ENCODE assay signal across 12 cellular contexts in the genomic region with DNA sequence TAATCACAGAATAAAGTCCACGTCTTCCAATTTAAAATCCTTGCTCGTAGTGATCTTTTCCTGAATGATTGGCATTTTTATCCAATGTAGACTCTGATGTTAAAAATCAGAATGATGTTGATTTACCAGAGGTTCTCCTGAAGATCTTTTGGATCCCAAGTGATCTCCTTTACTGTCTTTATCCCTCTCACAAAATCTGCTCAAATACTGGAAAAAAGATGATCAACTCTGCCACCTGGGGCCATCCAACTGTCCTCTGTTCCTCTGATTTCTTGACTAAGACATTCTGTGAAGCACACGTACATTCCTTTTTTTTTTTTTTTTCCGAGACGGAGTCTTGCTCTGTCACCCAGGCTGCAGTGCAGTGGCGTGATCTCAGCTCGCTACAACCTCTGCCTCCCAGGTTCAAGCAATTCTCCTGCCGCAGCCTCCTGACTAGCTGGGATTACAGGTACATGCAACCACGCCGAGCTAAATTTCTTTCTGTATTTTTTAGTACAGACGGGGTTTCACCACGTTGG. TPM values are rescaled to one million over a fixed set of nuclear protein-coding genes. Genes with fewer than 3 reads are reported as not detected.
DNase-seq lines count a peak whose midpoint lies in the region; ATAC-seq, FAIRE-seq and TF ChIP-seq lines count a peak whose summit lies in the region.
"Had no signal": no experiment of that assay in that cellular context is flagged by ENCODE, and none has a peak within 500 bp of the region (broad histone marks: within the 10 kb centered on the region; RNA-seq: fewer than 3 reads in every experiment).

No MANE protein-coding gene starts in this region.

- no peaks in the 10 kb centered on the region for H3K9me1 ChIP-seq in endothelial cell of umbilical vein (replicated peaks; ENCODE audit: control insufficient read depth, extremely low read depth, insufficient read depth, low read length)

- H3K4me3 Mint-ChIP-seq in MCF 10A (ENCODE audit: unreplicated experiment) (no peak overlapping the region), type B pancreatic cell (no peak overlapping the region)

- H3K36me3 Mint-ChIP-seq in MCF 10A (ENCODE audit: insufficient read depth, unreplicated experiment) (no peaks in the 10 kb centered on the region), type B pancreatic cell (no peaks in the 10 kb centered on the region)

- H3K4me3 ChIP-seq in breast epithelium (no peak overlapping the region), RWPE2 (ENCODE audit: severe bottlenecking) (no peak overlapping the region), endothelial cell of umbilical vein (replicated peaks in 1 of 3; ENCODE audit: insufficient read depth in 1 of 3, low read depth in 1 of 3, low read length in 3 of 3) (no peak overlapping the region), tibial nerve (no peak overlapping the region)

- TF ChIP-seq POLR2A in breast epithelium (IDR thresholded peaks at IDR 0.05) (no peak), endothelial cell of umbilical vein (IDR thresholded peaks at IDR 0.05; ENCODE audit: low read depth, low read length) (no peak), tibial nerve (IDR thresholded peaks at IDR 0.05) (no peak)

- dilution Hi-C loops in endothelial cell of umbilical vein (cut with MboI; ENCODE audit: extremely low pct_ligation_motif_present, low sequenced_read_pairs), result no loop called here

- H3K36me3 ChIP-seq in breast epithelium (no peaks in the 10 kb centered on the region), RWPE2 (ENCODE audit: low read depth) (no peaks in the 10 kb centered on the region), endothelial cell of umbilical vein (ENCODE audit: control insufficient read depth in 2 of 2, extremely low read depth in 1 of 2, insufficient read depth in 2 of 2, low read length in 2 of 2) (no peaks in the 10 kb centered on the region), tibial nerve (no peaks in the 10 kb centered on the region)

- H3K9me3 ChIP-seq in breast epithelium (no peaks in the 10 kb centered on the region), RWPE2 (ENCODE audit: severe bottlenecking) (no peaks in the 10 kb centered on the region), endothelial cell of umbilical vein (replicated peaks; ENCODE audit: control insufficient read depth, insufficient read depth, low read length) (no peaks in the 10 kb centered on the region), tibial nerve (no peaks in the 10 kb centered on the region)

- 87 to 92% methylated on average over 12 of the region's 12 CpGs for WGBS in tibial nerve, 2 donors

- POLR2A ChIA-PET in MCF 10A (lab: Yijun Ruan, JAX) (interaction anchor here (1.0 to 1.6 kb wide), 5 partner anchors 33 to 105 kb away, joined by 3 to 6 read pairs (median 5); no protein-coding TSS in a partner anchor), endothelial cell of umbilical vein (lab: Charles Lee) (no interaction called here)

- no peaks in the 10 kb centered on the region for H4K20me1 ChIP-seq in endothelial cell of umbilical vein (replicated peaks; ENCODE audit: control insufficient read depth, extremely low read depth, insufficient read depth, low read length)

- peaks cover 7% of the 10 kb centered on the region for H3K9me3 Mint-ChIP-seq in MCF 10A (ENCODE audit: unreplicated experiment)
- H3K9me3 Mint-ChIP-seq in type B pancreatic cell, result peaks cover 5% of the 10 kb centered on the region

- H3K79me2 ChIP-seq in endothelial cell of umbilical vein (ENCODE audit: control insufficient read depth, insufficient read depth, low read length), result no peaks in the 10 kb centered on the region

- intact Hi-C loops in MCF 10A (cut with micrococcal nuclease), result loop anchor here (10.0 kb wide), 1 partner anchor 71 kb away; no protein-coding TSS in a partner anchor
- intact Hi-C loops in breast epithelium (cut with DNase I; ENCODE audit: low total_unique reads), result no loop called here
- intact Hi-C loops in endothelial cell of umbilical vein (cut with micrococcal nuclease), result loop anchor here (1.0 to 5.0 kb wide), 5 partner anchors 77 to 343 kb away; no protein-coding TSS in a partner anchor

- H3K4me2 ChIP-seq in endothelial cell of umbilical vein (ENCODE audit: insufficient read depth, low read length), result peak overlapping the region; percentile 21

- TF ChIP-seq CTCF in MCF 10A (IDR thresholded peaks at IDR 0.05; ENCODE audit: unreplicated experiment) (no peak), breast epithelium (IDR thresholded peaks at IDR 0.05) (no peak), RWPE2 (IDR thresholded peaks at IDR 0.05; ENCODE audit: poor library complexity, severe bottlenecking) (no peak), endothelial cell of umbilical vein (IDR thresholded peaks at IDR 0.05; ENCODE audit: extremely low read depth in 1 of 2, insufficient read depth in 1 of 2, low read depth in 1 of 2, low read length in 2 of 2) (no peak), type B pancreatic cell (conservative IDR thresholded peaks at IDR 0.05) (no peak), tibial nerve (IDR thresholded peaks at IDR 0.05) (no peak)

- H3K4me1 ChIP-seq in breast epithelium, result no peaks in the 10 kb centered on the region
- H3K4me1 ChIP-seq in RWPE2 (ENCODE audit: insufficient read depth, poor library complexity, severe bottlenecking), result peaks cover 41% of the 10 kb centered on the region
- peaks cover 34% of the 10 kb centered on the region for H3K4me1 ChIP-seq in endothelial cell of umbilical vein (ENCODE audit: control insufficient read depth, extremely low read depth, insufficient read depth, low read length)
- peaks cover 0 to 34% (median 0%) of the 10 kb centered on the region in 4 donors for H3K4me1 ChIP-seq in tibial nerve

- no peaks in the 10 kb centered on the region for H3K27me3 ChIP-seq in breast epithelium
- no peaks in the 10 kb centered on the region for H3K27me3 ChIP-seq in RWPE2 (ENCODE audit: insufficient read depth, poor library complexity, severe bottlenecking)
- no peaks in the 10 kb centered on the region for H3K27me3 ChIP-seq in endothelial cell of umbilical vein (ENCODE audit: control insufficient read depth in 2 of 2, insufficient read depth in 2 of 2, low read length in 2 of 2)
- no peaks in the 10 kb centered on the region for H3K27me3 ChIP-seq in tibial nerve

- H3K27ac ChIP-seq in breast epithelium (no peak overlapping the region), RWPE2 (ENCODE audit: poor library complexity, severe bottlenecking) (peak overlapping the region; percentile 93), endothelial cell of umbilical vein (ENCODE audit: insufficient read depth, low read depth, low read length) (peak overlapping the region; percentile 95), tibial nerve (no peak overlapping the region)

- no peak overlapping the region for H3K9ac ChIP-seq in endothelial cell of umbilical vein (replicated peaks; ENCODE audit: extremely low read depth, insufficient read depth, low read length)

- DNase-seq in MCF 10A (ENCODE audit: unreplicated experiment) (no peak), breast epithelium (ENCODE audit: low spot score in 2 of 2) (no peak), RWPE2 (ENCODE audit: low spot score) (no peak), endothelial cell of umbilical vein (ENCODE audit: low read depth, low spot score) (no peak), type B pancreatic cell (ENCODE audit: extremely low spot score, unreplicated experiment) (no peak), tibial nerve (ENCODE audit: low spot score in 2 of 2) (no peak)
- DNase-seq: activated gamma-delta T cell, NCI-H2029 treated with DMSO at 0.1 percent for 48 hours, NCI-H748 treated with DMSO at 0.1 percent for 48 hours had no signal

- no peaks in the 10 kb centered on the region for H3K27me3 Mint-ChIP-seq in MCF 10A (ENCODE audit: insufficient read depth, unreplicated experiment)
- H3K27me3 Mint-ChIP-seq in type B pancreatic cell, result peaks cover 29% of the 10 kb centered on the region

- ATAC-seq in RWPE2 (ENCODE audit: low read depth) (no peak), HG02759 (IDR thresholded peaks at IDR 0.05; ENCODE audit: unreplicated experiment) (no peak), GM19452 (IDR thresholded peaks at IDR 0.05; ENCODE audit: unreplicated experiment) (no peak)

- CTCF ChIA-PET in MCF 10A (lab: Yijun Ruan, JAX), result interaction anchor here (0.7 kb wide), 2 partner anchors 681 to 1317 kb away, joined by 3 read pairs; no protein-coding TSS in a partner anchor
- CTCF ChIA-PET in endothelial cell of umbilical vein (lab: Charles Lee), result no interaction called here

- H3K27ac Mint-ChIP-seq in MCF 10A (ENCODE audit: low read depth, unreplicated experiment) (peak overlapping the region; percentile 87), type B pancreatic cell (peak overlapping the region; percentile 5)

- BruUV-seq in MCF 10A (replicated peaks; lab: Mats Ljungman, UMichigan) (no TSS peak), endothelial cell of umbilical vein (replicated peaks; lab: Mats Ljungman, UMichigan) (no TSS peak)

- TF ChIP-seq EP300 in tibial nerve (IDR thresholded peaks at IDR 0.05), result no peak

- H2AFZ ChIP-seq in endothelial cell of umbilical vein (ENCODE audit: low read depth, low read length), result no peak overlapping the region

- H3K4me1 Mint-ChIP-seq in MCF 10A (ENCODE audit: insufficient read depth, unreplicated experiment) (peaks cover 41% of the 10 kb centered on the region), type B pancreatic cell (ENCODE audit: unreplicated experiment) (peaks cover 35% of the 10 kb centered on the region)

- FAIRE-seq in endothelial cell of umbilical vein (lab: Jason Lieb, UNC), result no peak

TF ChIP-seq in endothelial cell of umbilical vein, 7 proteins besides CTCF, POLR2A, EP300 and RAD21 (continues in another document):
- no peak for TF ChIP-seq POLR2AphosphoS5 (IDR thresholded peaks at IDR 0.05; ENCODE audit: insufficient read depth, low read depth, low read length)
- no peak for TF ChIP-seq JUN (IDR thresholded peaks at IDR 0.05; ENCODE audit: borderline replicate concordance, insufficient read depth, insufficient read length, low read depth)
- no peak for TF ChIP-seq GATA2 (IDR thresholded peaks at IDR 0.05; ENCODE audit: insufficient read depth, insufficient read length, low read depth, low read length)
- TF ChIP-seq MYC (IDR thresholded peaks at IDR 0.05; ENCODE audit: low read depth, low read length), result no peak
- no peak for TF ChIP-seq EZH2 (IDR thresholded peaks at IDR 0.05; ENCODE audit: borderline replicate concordance, low read depth, low read length, severe bottlenecking)

RNA-seq across cellular contexts. Expression of a gene that starts 18.0 kb away (rescaled TPM):
- total RNA-seq in MCF 10A (2022), result 0.28 and 0.56 TPM in 2 replicates
- total RNA-seq in breast epithelium, result 1 to 10 TPM in 2 of 3 donors, under 1 TPM in 1; 0.66 to 2.4 (median 1.3) TPM
- total RNA-seq in endothelial cell of umbilical vein, result 0.97 and 1.8 TPM in 2 replicates
- polyA plus RNA-seq in endothelial cell of umbilical vein, result 0.23 and 0.49 TPM in 2 replicates
- polyA plus RNA-seq in endothelial cell of umbilical vein (2011; cell fraction: cytosol; rRNA removed), result 0.09 and 0.18 TPM in 2 replicates
- 0.11 and 0.25 TPM in 2 replicates for polyA plus RNA-seq in endothelial cell of umbilical vein (2011; cell fraction: nucleus; rRNA removed)
- polyA plus RNA-seq in endothelial cell of umbilical vein (2012), result 4.3 and 4.7 TPM in 2 replicates
- 0.23 and 0.41 TPM in 2 replicates for polyA minus RNA-seq in endothelial cell of umbilical vein
- polyA minus RNA-seq in endothelial cell of umbilical vein (2011; cell fraction: cytosol; rRNA and poly(A)+ RNA removed), result 0.41 TPM
- 0.19 and 0.24 TPM in 2 replicates for polyA minus RNA-seq in endothelial cell of umbilical vein (2011; cell fraction: nucleus; rRNA and poly(A)+ RNA removed)
- total RNA-seq in type B pancreatic cell (ENCODE audit: low replicate concordance), result 1.4 and 2.0 TPM in 2 replicates
- 1 to 10 TPM in 2 of 4 donors, under 1 TPM in 2; 0.30 to 1.4 (median 1.1) TPM for total RNA-seq in tibial nerve
- polyA plus RNA-seq: BJ had no signal

Comparison
In these comparisons a context has a peak if more than half of its experiments do, and no peak if none do; other contexts are left out.
1. H3K27ac ChIP-seq: peak in RWPE2 (single experiment) and endothelial cell of umbilical vein (single experiment); none in breast epithelium (0 of 2) and tibial nerve (0 of 4).